26 cellular contexts compared by ENCODE assay signal in the genomic region with DNA sequence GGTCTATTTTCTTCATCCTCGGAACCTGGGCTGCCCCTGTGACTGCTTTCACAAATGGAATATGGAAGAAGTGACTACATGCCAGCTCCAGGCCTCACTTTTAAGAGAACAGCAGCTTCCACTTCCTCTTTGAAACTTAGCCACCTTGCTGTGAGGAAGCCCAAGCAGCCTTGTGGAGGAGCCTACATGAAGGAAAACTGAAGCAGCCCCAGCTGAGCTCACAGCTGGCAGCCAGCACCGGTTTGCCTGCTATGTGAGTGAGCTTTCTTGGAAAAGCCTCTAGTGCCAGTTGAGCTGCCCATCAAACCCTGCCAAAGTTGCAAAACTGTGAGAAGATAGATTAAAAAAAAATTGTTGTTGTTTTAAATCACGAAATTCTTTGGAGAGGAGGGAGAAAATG.
"Had no signal": no experiment of that assay in that cellular context is flagged by ENCODE, and none has a peak within 500 bp of the region (broad histone marks: within the 10 kb centered on the region; RNA-seq: fewer than 3 reads in every experiment).

No MANE protein-coding gene starts in this region.

- H3K4me3 ChIP-seq: breast epithelium, esophagus muscularis mucosa, heart right ventricle, pancreas, prostate gland, thoracic aorta had no signal

- DNase-seq: activated CD4-positive, alpha-beta memory T cell treated with anti-CD3 and anti-CD28 coated beads, Interleukin-2, amount 10 ng/mL, durations not matched to agents 7 days and 5 days; activated CD4-positive, alpha-beta T cell treated with anti-CD3 and anti-CD28 coated beads, Interleukin-2, amount 10 ng/mL, durations not matched to agents 24 days and 14 days; activated CD4-positive, CD25-positive, alpha-beta regulatory T cell treated with anti-CD3 and anti-CD28 coated beads, Interleukin-2, amount 50 U/mL, for 72 hours; activated naive CD8-positive, alpha-beta T cell treated with anti-CD3 and anti-CD28 coated beads, Interleukin-2, amount 50 U/mL, for 24 hours; activated T-cell treated with anti-CD3 and anti-CD28 coated beads, Interleukin-2, amount 50 U/mL, for 48 hours; central memory CD4-positive, alpha-beta T cell; effector CD4-positive, alpha-beta T cell; foreskin keratinocyte; heart right ventricle; naive thymus-derived CD4-positive, alpha-beta T cell; pancreas; retina; stimulated activated CD4-positive, alpha-beta T cell treated with anti-CD3 and anti-CD28 coated beads, Interleukin-15, amount 100 ng/mL, for 24 hours; stimulated activated CD4-positive, alpha-beta T cell treated with anti-CD3 and anti-CD28 coated beads, Interleukin-2, amount 100 ng/mL, for 24 hours; stimulated activated naive CD4-positive, alpha-beta T cell; T-helper 9 cell; trophoblast cell had no signal

- H3K27me3 ChIP-seq: breast epithelium, esophagus muscularis mucosa, pancreas had no signal

- H3K4me3 Mint-ChIP-seq: activated CD4-positive, alpha-beta memory T cell treated with anti-CD3 and anti-CD28 coated beads, Interleukin-2, amount 10 ng/mL, durations not matched to agents 7 days and 5 days; activated CD4-positive, alpha-beta T cell treated with anti-CD3 and anti-CD28 coated beads, Interleukin-2, amount 10 ng/mL, durations not matched to agents 24 days and 14 days; activated naive CD4-positive, alpha-beta T cell treated with anti-CD3 and anti-CD28 coated beads, Interleukin-2, amount 50 U/mL, for 24 hours; activated naive CD8-positive, alpha-beta T cell treated with anti-CD3 and anti-CD28 coated beads, Interleukin-2, amount 50 U/mL, for 24 hours; dendritic cell treated with granulocyte-macrophage colony-stimulating factor and Interleukin-4, amounts not matched to agents 40 ng/mL and 50 ng/mL, for 4 days; mesothelial cell of epicardium; naive thymus-derived CD4-positive, alpha-beta T cell had no signal

- H3K27ac ChIP-seq: breast epithelium, esophagus muscularis mucosa, foreskin keratinocyte, heart right ventricle, pancreas, prostate gland, thoracic aorta had no signal

- H3K27me3 Mint-ChIP-seq: activated naive CD4-positive, alpha-beta T cell treated with anti-CD3 and anti-CD28 coated beads, Interleukin-2, amount 50 U/mL, for 24 hours had no signal

- FAIRE-seq: pancreas, urothelium cell line had no signal

- ATAC-seq: activated naive CD8-positive, alpha-beta T cell treated with anti-CD3 and anti-CD28 coated beads, Interleukin-2, amount 50 U/mL, for 24 hours; foreskin keratinocyte; heart right ventricle; naive thymus-derived CD4-positive, alpha-beta T cell; pancreas had no signal

- H3K9me3 ChIP-seq: pancreas, prostate gland, thoracic aorta had no signal

- H3K4me1 Mint-ChIP-seq: activated CD4-positive, alpha-beta memory T cell treated with anti-CD3 and anti-CD28 coated beads, Interleukin-2, amount 10 ng/mL, durations not matched to agents 7 days and 5 days; activated CD4-positive, alpha-beta T cell treated with anti-CD3 and anti-CD28 coated beads, Interleukin-2, amount 10 ng/mL, durations not matched to agents 24 days and 14 days; activated naive CD4-positive, alpha-beta T cell treated with anti-CD3 and anti-CD28 coated beads, Interleukin-2, amount 50 U/mL, for 24 hours; activated naive CD8-positive, alpha-beta T cell treated with anti-CD3 and anti-CD28 coated beads, Interleukin-2, amount 50 U/mL, for 24 hours had no signal

- H3K27ac Mint-ChIP-seq: activated CD4-positive, alpha-beta memory T cell treated with anti-CD3 and anti-CD28 coated beads, Interleukin-2, amount 10 ng/mL, durations not matched to agents 7 days and 5 days; activated CD4-positive, alpha-beta T cell treated with anti-CD3 and anti-CD28 coated beads, Interleukin-2, amount 10 ng/mL, durations not matched to agents 24 days and 14 days; activated naive CD4-positive, alpha-beta T cell treated with anti-CD3 and anti-CD28 coated beads, Interleukin-2, amount 50 U/mL, for 24 hours; activated naive CD8-positive, alpha-beta T cell treated with anti-CD3 and anti-CD28 coated beads, Interleukin-2, amount 50 U/mL, for 24 hours; activated T-helper 2 cell treated with anti-CD3 and anti-CD28 coated beads, Interferon-gamma antibody, Interleukin-2, Interleukin-4, amounts not matched to agents 10 μg/mL and 5 μg/mL and 100 μg/mL, durations not matched to agents 14 hours and 24 hours and 36 hours; dendritic cell treated with granulocyte-macrophage colony-stimulating factor and Interleukin-4, amounts not matched to agents 40 ng/mL and 50 ng/mL, for 4 days; mesothelial cell of epicardium; naive thymus-derived CD4-positive, alpha-beta T cell had no signal

- H3K36me3 ChIP-seq: breast epithelium, esophagus muscularis mucosa, heart right ventricle, pancreas, prostate gland, thoracic aorta had no signal

- H3K4me1 ChIP-seq: breast epithelium, foreskin keratinocyte, pancreas had no signal
